9 cellular contexts compared by ENCODE assay signal in genomic region chr11:72741429-72741833, GRCh38. TPM values are rescaled to one million over a fixed set of nuclear protein-coding genes. Genes with fewer than 3 reads are reported as not detected.
DNase-seq lines count a peak whose midpoint lies in the region; ATAC-seq, FAIRE-seq and TF ChIP-seq lines count a peak whose summit lies in the region.
"Had no signal": no experiment of that assay in that cellular context is flagged by ENCODE, and none has a peak within 500 bp of the region (broad histone marks: within the 10 kb centered on the region; RNA-seq: fewer than 3 reads in every experiment).

No MANE protein-coding gene starts in this region.

- no peaks in the 10 kb centered on the region for H3K9me3 ChIP-seq in neural progenitor cell (ENCODE audit: low read depth)

- no peak for FAIRE-seq in frontal cortex (lab: Jason Lieb, UNC)

- H3K27ac Mint-ChIP-seq in endothelial cell (ENCODE audit: unreplicated experiment) (peak overlapping the region; percentile 85), neural progenitor cell (peak overlapping the region; percentile 77)

- H3K4me2 ChIP-seq in neural progenitor cell, result peak overlapping the region; percentile 16

- no peak for ATAC-seq in GM18868 (IDR thresholded peaks at IDR 0.05; ENCODE audit: unreplicated experiment)

- H2AFZ ChIP-seq in neural progenitor cell (replicated peaks), result no peak overlapping the region

- no peaks in the 10 kb centered on the region for H3K36me3 ChIP-seq in neural progenitor cell

- peak; percentile 82 for DNase-seq in ELF-1 (ENCODE audit: low read depth, low spot score)
- DNase-seq in NOMO-1 treated with dmso at 0.1 percent for 144 hours (lab: John Stamatoyannopoulos, UW; ENCODE audit: unreplicated experiment), result peak; percentile 57
- DNase-seq in endothelial cell (ENCODE audit: low spot score), result peak; percentile 31
- peak; percentile 38 for DNase-seq in neural progenitor cell (ENCODE audit: low spot score)
- DNase-seq in activated CD4-positive, CD25-positive, alpha-beta regulatory T cell treated with anti-CD3 and anti-CD28 coated beads, Interleukin-2, amount 50 U/mL, for 72 hours, result no peak
- no peak for DNase-seq in NCI-H2196 treated with DMSO at 0.1 percent for 48 hours (lab: John Stamatoyannopoulos, UW; ENCODE audit: unreplicated experiment)
- DNase-seq in frontal cortex (ENCODE audit: low spot score in 2 of 2), result no peak

- no peak for TF ChIP-seq CTCF in endothelial cell (IDR thresholded peaks at IDR 0.05; ENCODE audit: unreplicated experiment)
- no peak for TF ChIP-seq CTCF in neural progenitor cell (IDR thresholded peaks at IDR 0.05)

- H3K27me3 Mint-ChIP-seq in endothelial cell (ENCODE audit: unreplicated experiment) (peaks cover 6% of the 10 kb centered on the region), neural progenitor cell (ENCODE audit: insufficient read depth, low read depth) (no peaks in the 10 kb centered on the region)

- no peaks in the 10 kb centered on the region for H4K20me1 ChIP-seq in neural progenitor cell (ENCODE audit: low read depth)

- H3K9ac ChIP-seq in neural progenitor cell, result peak overlapping the region; percentile 11

- H3K79me2 ChIP-seq in neural progenitor cell (ENCODE audit: low read depth), result peaks cover 6% of the 10 kb centered on the region

- peaks cover 43% of the 10 kb centered on the region for H3K4me1 Mint-ChIP-seq in endothelial cell (ENCODE audit: unreplicated experiment)
- peaks cover 31% of the 10 kb centered on the region for H3K4me1 Mint-ChIP-seq in neural progenitor cell

- H3K4me3 Mint-ChIP-seq in endothelial cell (ENCODE audit: unreplicated experiment) (no peak overlapping the region), neural progenitor cell (no peak overlapping the region)

- no peak overlapping the region for H3K27ac ChIP-seq in neural progenitor cell

- H3K27me3 ChIP-seq in neural progenitor cell, result no peaks in the 10 kb centered on the region

- peaks cover 10% of the 10 kb centered on the region for H3K4me1 ChIP-seq in neural progenitor cell

- H3K4me3 ChIP-seq in neural progenitor cell, result no peak overlapping the region
- H3K4me3 ChIP-seq: coronary artery had no signal

- H3F3A ChIP-seq in neural progenitor cell (ENCODE audit: low read depth), result no peaks in the 10 kb centered on the region

- H3K9me3 Mint-ChIP-seq in endothelial cell (ENCODE audit: unreplicated experiment) (no peaks in the 10 kb centered on the region), neural progenitor cell (no peaks in the 10 kb centered on the region)

- H3K36me3 Mint-ChIP-seq in endothelial cell (ENCODE audit: low read depth, unreplicated experiment) (peaks cover 9% of the 10 kb centered on the region), neural progenitor cell (no peaks in the 10 kb centered on the region)

RNA-seq across cellular contexts. Expression of gene ARAP1, which starts 10.8 kb away (rescaled TPM):
- total RNA-seq in endothelial cell (ENCODE audit: unreplicated experiment) (55.1 TPM), neural progenitor cell (ENCODE audit: low replicate concordance) (17.6 and 46.1 TPM in 2 replicates), frontal cortex (20.0 TPM)

RNA-seq across cellular contexts. Expression of gene STARD10, which starts 52.4 kb away (rescaled TPM):
- total RNA-seq in endothelial cell (ENCODE audit: unreplicated experiment) (13.4 TPM), neural progenitor cell (ENCODE audit: low replicate concordance) (13.0 and 17.7 TPM in 2 replicates), frontal cortex (37.9 TPM)

Comparison
In these comparisons a context has a peak if more than half of its experiments do, and no peak if none do; other contexts are left out.
1. DNase-seq: peak in ELF-1 (single experiment), NOMO-1 treated with dmso at 0.1 percent for 144 hours (single experiment), endothelial cell (single experiment) and neural progenitor cell (single experiment); none in activated CD4-positive, CD25-positive, alpha-beta regulatory T cell treated with anti-CD3 and anti-CD28 coated beads, Interleukin-2, amount 50 U/mL, for 72 hours (single experiment), NCI-H2196 treated with DMSO at 0.1 percent for 48 hours (single experiment) and frontal cortex (0 of 2).